Comparison of ENCODE assay signal across 8 cellular contexts in the genomic region with DNA sequence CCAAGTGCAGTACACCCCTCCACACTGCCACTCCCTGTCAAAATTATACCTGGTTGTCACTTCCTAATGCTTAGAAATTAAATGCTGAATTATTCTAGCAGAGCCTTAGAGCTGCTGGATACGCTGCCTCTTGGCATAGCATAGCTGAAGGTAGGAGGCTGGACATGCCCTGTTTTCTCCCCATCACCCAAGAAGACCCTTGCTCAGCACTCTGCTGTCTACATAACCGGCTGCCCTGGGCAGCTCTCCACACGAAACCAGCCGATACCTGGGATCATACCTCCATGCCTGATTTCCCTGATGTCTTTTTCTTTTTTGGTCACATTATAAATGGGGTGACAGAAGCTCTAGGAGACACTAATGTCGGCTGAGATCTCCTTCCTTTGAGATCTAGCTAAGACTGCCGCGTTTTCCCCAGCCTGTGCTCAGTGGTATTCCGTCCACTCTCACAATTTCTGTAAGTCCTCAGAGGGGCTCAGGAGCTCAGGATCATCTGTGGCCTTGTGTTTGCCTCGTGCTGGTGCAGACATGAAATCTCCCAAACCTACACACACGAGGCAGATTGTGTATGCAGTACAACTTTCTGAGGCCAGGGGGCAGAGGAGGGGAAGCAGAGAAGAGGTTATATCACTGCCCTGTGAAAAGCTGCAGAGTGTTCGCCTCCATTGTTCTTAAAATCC. TPM values are rescaled to one million over a fixed set of nuclear protein-coding genes. Genes with fewer than 3 reads are reported as not detected.
A peak's percentile ranks its signal among the peaks of the same experiment; 100 is the strongest.
DNase-seq lines count a peak whose midpoint lies in the region; ATAC-seq and TF ChIP-seq lines count a peak whose summit lies in the region.

No MANE protein-coding gene starts in this region.

- H2AFZ ChIP-seq in MM.1S (ENCODE audit: low read length) (no peak overlapping the region), trophoblast cell (ENCODE audit: insufficient read depth, low read length, poor library complexity) (no peak overlapping the region)

- H3K9me3 ChIP-seq in MM.1S (replicated peaks; ENCODE audit: insufficient read depth, low read length) (no peaks in the 10 kb centered on the region), trophoblast cell (ENCODE audit: insufficient read depth, low read depth, low read length) (no peaks in the 10 kb centered on the region)

- no peak overlapping the region for H4K8ac ChIP-seq in trophoblast cell (ENCODE audit: low read depth, low read length)

- H4K12ac ChIP-seq in trophoblast cell (ENCODE audit: low read depth, low read length) = no peak overlapping the region

- H3K23ac ChIP-seq in trophoblast cell (ENCODE audit: low read length) = no peak overlapping the region

- H4K20me1 ChIP-seq in MM.1S (ENCODE audit: insufficient read depth, low read length) = no peaks in the 10 kb centered on the region

- H3K18ac ChIP-seq in trophoblast cell (ENCODE audit: low read length) = no peak overlapping the region

- H3K27me3 ChIP-seq in MM.1S (replicated peaks; ENCODE audit: insufficient read depth, low read length) (no peaks in the 10 kb centered on the region), trophoblast cell (ENCODE audit: insufficient read depth, low read length) (no peaks in the 10 kb centered on the region)

- H2BK120ac ChIP-seq in trophoblast cell (ENCODE audit: insufficient read depth, low read length, poor library complexity) = no peak overlapping the region

- H3K27ac ChIP-seq in MM.1S (ENCODE audit: low read length) = no peak overlapping the region
- H3K27ac ChIP-seq in RWPE1 = no peak overlapping the region
- no peak overlapping the region for H3K27ac ChIP-seq in trophoblast cell (ENCODE audit: low read depth, low read length)

- peak; percentile 73 for TF ChIP-seq CTCF in GM12874 (IDR thresholded peaks at IDR 0.05; ENCODE audit: insufficient read depth, low read depth, low read length)
- peak; percentile 63 for TF ChIP-seq CTCF in MM.1S (IDR thresholded peaks at IDR 0.05; ENCODE audit: low read length)
- TF ChIP-seq CTCF in RWPE1 (conservative IDR thresholded peaks at IDR 0.05; ENCODE audit: low read depth) = peak; percentile 52

- no CpG with 5 or more reads among the region's 11 CpGs for WGBS in trophoblast cell (ENCODE audit: extremely low coverage, insufficient coverage, insufficient read length)

- no peaks in the 10 kb centered on the region for H3K4me1 ChIP-seq in MM.1S (ENCODE audit: low read length)
- H3K4me1 ChIP-seq in trophoblast cell (ENCODE audit: control insufficient read depth in 1 of 2, insufficient read depth in 2 of 2, low read length in 2 of 2) = peaks cover 3 to 9% of the 10 kb centered on the region in 2 experiments

- H2AK5ac ChIP-seq in trophoblast cell (ENCODE audit: low read length) = peak overlapping the region; percentile 5

- no peaks in the 10 kb centered on the region for H3K9me2 ChIP-seq in MM.1S (replicated peaks; ENCODE audit: insufficient read depth, low read length)

- CTCF ChIA-PET in RWPE1 (lab: Yijun Ruan, JAX) = interaction anchor here (0.5 to 5.4 kb wide), 20 partner anchors 8 to 1025 kb away, joined by 3 to 39 read pairs (median 4); no protein-coding TSS in a partner anchor

- H3K4ac ChIP-seq in trophoblast cell (ENCODE audit: low read depth, low read length) = no peak overlapping the region

- no peaks in the 10 kb centered on the region for H3F3A ChIP-seq in MM.1S (ENCODE audit: insufficient read depth, low read length)

- H3K14ac ChIP-seq in trophoblast cell (ENCODE audit: low read length) = no peak overlapping the region

- peak overlapping the region; percentile 36 for H2BK12ac ChIP-seq in trophoblast cell (ENCODE audit: low read length)

- H3K36me3 ChIP-seq in MM.1S (replicated peaks; ENCODE audit: insufficient read depth, low read length) = no peaks in the 10 kb centered on the region
- H3K36me3 ChIP-seq in trophoblast cell (ENCODE audit: control insufficient read depth in 1 of 2, insufficient read depth in 2 of 2, low read length in 2 of 2) = no peaks in the 10 kb centered on the region

- H3K4me2 ChIP-seq in MM.1S (ENCODE audit: low read depth, low read length) (no peak overlapping the region), trophoblast cell (ENCODE audit: low read length) (no peak overlapping the region)

- POLR2A ChIA-PET in RWPE1 (lab: Yijun Ruan, JAX; ENCODE audit: low non-redundant PET) = no interaction called here

- H3K79me2 ChIP-seq in MM.1S (ENCODE audit: low read length) (no peaks in the 10 kb centered on the region), trophoblast cell (ENCODE audit: control insufficient read depth, insufficient read depth, low read length, poor library complexity) (no peaks in the 10 kb centered on the region)

- ATAC-seq in GM21360 (IDR thresholded peaks at IDR 0.05; ENCODE audit: unreplicated experiment) (no peak), HG03521 (IDR thresholded peaks at IDR 0.05; ENCODE audit: unreplicated experiment) (no peak)

- H4K91ac ChIP-seq in trophoblast cell (ENCODE audit: low read depth, low read length) = no peak overlapping the region

- H2BK5ac ChIP-seq in trophoblast cell (ENCODE audit: low read depth, low read length, poor library complexity) = no peak overlapping the region

- no peak overlapping the region for H3K9ac ChIP-seq in MM.1S (ENCODE audit: low read length)
- H3K9ac ChIP-seq in trophoblast cell (ENCODE audit: low read length) = no peak overlapping the region

- peaks cover 1% of the 10 kb centered on the region for H3K79me1 ChIP-seq in trophoblast cell (ENCODE audit: low read length)

- no peak overlapping the region for H3K4me3 ChIP-seq in MM.1S (ENCODE audit: low read length)
- no peak overlapping the region for H3K4me3 ChIP-seq in trophoblast cell (ENCODE audit: low read depth, low read length)

- peak; percentile 62 for DNase-seq in MM.1S
- DNase-seq in RWPE1 (ENCODE audit: low spot score) = peak; percentile 55
- DNase-seq in activated naive CD4-positive, alpha-beta T cell treated with Interleukin-2 at 50 U/mL for 16 hours = peak; percentile 71
- DNase-seq in globus pallidus (ENCODE audit: low spot score) = peak; percentile 38
- DNase-seq in trophoblast cell = peak; percentile 50 to 77

RNA-seq across cellular contexts. Expression of gene ZAP70, which starts 13.5 kb away (rescaled TPM):
- 3.2 and 3.3 TPM in 2 replicates for polyA plus RNA-seq in trophoblast cell (2013)

RNA-seq across cellular contexts. Expression of gene C2orf92, which starts 30.4 kb away (rescaled TPM):
- polyA plus RNA-seq in trophoblast cell (2013) = 4.4 TPM in 2 replicates

RNA-seq across cellular contexts. Expression of gene ACTR1B, which starts 36.1 kb away (rescaled TPM):
- 40.9 and 41.1 TPM in 2 replicates for polyA plus RNA-seq in trophoblast cell (2013)

RNA-seq across cellular contexts. Expression of gene COX5B, which starts 54.0 kb away (rescaled TPM):
- polyA plus RNA-seq in trophoblast cell (2013) = 206 and 215 TPM in 2 replicates
